ENCODE assay signal across 8 cellular contexts in genomic region chr1:1777510-1777909, GRCh38. TPM values are rescaled to one million over a fixed set of nuclear protein-coding genes. Genes with fewer than 3 reads are reported as not detected.
DNase-seq lines count a peak whose midpoint lies in the region; ATAC-seq and TF ChIP-seq lines count a peak whose summit lies in the region.

No MANE protein-coding gene starts in this region.

- H3K27ac Mint-ChIP-seq in activated naive CD4-positive, alpha-beta T cell treated with anti-CD3 and anti-CD28 coated beads for 36 hours, result peak overlapping the region; percentile 81
- peak overlapping the region; percentile 85 for H3K27ac Mint-ChIP-seq in activated T-helper 2 cell treated with anti-CD3 and anti-CD28 coated beads, Interferon-gamma antibody, Interleukin-2, Interleukin-4, amounts not matched to agents 10 μg/mL and 5 μg/mL and 100 μg/mL, durations not matched to agents 14 hours and 24 hours and 36 hours

- ATAC-seq in HG03439 (IDR thresholded peaks at IDR 0.05; ENCODE audit: unreplicated experiment), result no peak

- DNase-seq in activated naive CD4-positive, alpha-beta T cell treated with anti-CD3 and anti-CD28 coated beads for 36 hours, result no peak
- DNase-seq in activated naive CD4-positive, alpha-beta T cell (lab: John Stamatoyannopoulos, UW), result no peak
- no peak for DNase-seq in activated T-helper 2 cell treated with anti-CD3 and anti-CD28 coated beads, Interferon-gamma antibody, Interleukin-2, Interleukin-4, amounts not matched to agents 10 μg/mL and 5 μg/mL and 100 μg/mL, durations not matched to agents 14 hours and 24 hours and 36 hours (ENCODE audit: low spot score)
- DNase-seq in left ventricle myocardium inferior, result peak; percentile 54
- no peak for DNase-seq in cortex of kidney (lab: John Stamatoyannopoulos, UW)
- no peak for DNase-seq in SHP77 (lab: John Stamatoyannopoulos, UW)

- CTCF ChIA-PET in activated naive CD4-positive, alpha-beta T cell treated with anti-CD3 and anti-CD28 coated beads for 36 hours (lab: Charles Lee), result interaction anchor here (0.7 to 1.7 kb wide), 5 partner anchors 11 to 128 kb away, joined by 3 to 13 read pairs (median 3); no protein-coding TSS in a partner anchor

- intact Hi-C loops in activated naive CD4-positive, alpha-beta T cell treated with anti-CD3 and anti-CD28 coated beads for 36 hours (cut with micrococcal nuclease), result no loop called here
- intact Hi-C loops in activated T-helper 2 cell treated with anti-CD3 and anti-CD28 coated beads, Interferon-gamma antibody, Interleukin-2, Interleukin-4, amounts not matched to agents 10 μg/mL and 5 μg/mL and 100 μg/mL, durations not matched to agents 14 hours and 24 hours and 36 hours (cut with micrococcal nuclease), result no loop called here
- intact Hi-C loops in left ventricle myocardium inferior (cut with micrococcal nuclease), result no loop called here

- H3K27me3 Mint-ChIP-seq in activated naive CD4-positive, alpha-beta T cell treated with anti-CD3 and anti-CD28 coated beads for 36 hours (ENCODE audit: low read depth), result no peaks in the 10 kb centered on the region
- no peaks in the 10 kb centered on the region for H3K27me3 Mint-ChIP-seq in activated T-helper 2 cell treated with anti-CD3 and anti-CD28 coated beads, Interferon-gamma antibody, Interleukin-2, Interleukin-4, amounts not matched to agents 10 μg/mL and 5 μg/mL and 100 μg/mL, durations not matched to agents 14 hours and 24 hours and 36 hours (ENCODE audit: low read depth)

- H3K9me3 ChIP-seq in left ventricle myocardium inferior (replicated peaks), result no peaks in the 10 kb centered on the region

- H3K27me3 ChIP-seq in left ventricle myocardium inferior (ENCODE audit: low read depth), result no peaks in the 10 kb centered on the region

- H3K4me3 Mint-ChIP-seq in activated naive CD4-positive, alpha-beta T cell treated with anti-CD3 and anti-CD28 coated beads for 36 hours, result peak overlapping the region; percentile 82
- H3K4me3 Mint-ChIP-seq in activated T-helper 2 cell treated with anti-CD3 and anti-CD28 coated beads, Interferon-gamma antibody, Interleukin-2, Interleukin-4, amounts not matched to agents 10 μg/mL and 5 μg/mL and 100 μg/mL, durations not matched to agents 14 hours and 24 hours and 36 hours (ENCODE audit: low read depth), result peak overlapping the region; percentile 90

- H3K4me3 ChIP-seq in left ventricle myocardium inferior (peak overlapping the region; percentile 98), skin epidermis (peak overlapping the region; percentile 56 to 93 (median 82))

- H3K4me1 Mint-ChIP-seq in activated naive CD4-positive, alpha-beta T cell treated with anti-CD3 and anti-CD28 coated beads for 36 hours (ENCODE audit: low read depth), result peaks cover 57% of the 10 kb centered on the region
- peaks cover 41% of the 10 kb centered on the region for H3K4me1 Mint-ChIP-seq in activated T-helper 2 cell treated with anti-CD3 and anti-CD28 coated beads, Interferon-gamma antibody, Interleukin-2, Interleukin-4, amounts not matched to agents 10 μg/mL and 5 μg/mL and 100 μg/mL, durations not matched to agents 14 hours and 24 hours and 36 hours (ENCODE audit: low read depth)

- peaks cover 79% of the 10 kb centered on the region for H3K4me1 ChIP-seq in left ventricle myocardium inferior

- TF ChIP-seq CTCF in left ventricle myocardium inferior (IDR thresholded peaks at IDR 0.05; ENCODE audit: borderline replicate concordance), result no peak

- H3K36me3 ChIP-seq in left ventricle myocardium inferior, result peaks cover 4% of the 10 kb centered on the region

- H3K27ac ChIP-seq in left ventricle myocardium inferior (replicated peaks) (peak overlapping the region; percentile 97), skin epidermis (peak overlapping the region; percentile 56 to 98 (median 92))

- H3K9me3 Mint-ChIP-seq in activated naive CD4-positive, alpha-beta T cell treated with anti-CD3 and anti-CD28 coated beads for 36 hours, result no peaks in the 10 kb centered on the region
- no peaks in the 10 kb centered on the region for H3K9me3 Mint-ChIP-seq in activated T-helper 2 cell treated with anti-CD3 and anti-CD28 coated beads, Interferon-gamma antibody, Interleukin-2, Interleukin-4, amounts not matched to agents 10 μg/mL and 5 μg/mL and 100 μg/mL, durations not matched to agents 14 hours and 24 hours and 36 hours

- peaks cover 11% of the 10 kb centered on the region for H3K36me3 Mint-ChIP-seq in activated naive CD4-positive, alpha-beta T cell treated with anti-CD3 and anti-CD28 coated beads for 36 hours (ENCODE audit: low read depth)
- H3K36me3 Mint-ChIP-seq in activated T-helper 2 cell treated with anti-CD3 and anti-CD28 coated beads, Interferon-gamma antibody, Interleukin-2, Interleukin-4, amounts not matched to agents 10 μg/mL and 5 μg/mL and 100 μg/mL, durations not matched to agents 14 hours and 24 hours and 36 hours (ENCODE audit: low read depth), result peaks cover 28% of the 10 kb centered on the region

RNA-seq across cellular contexts. Expression of gene NADK, which starts 0.8 kb away (rescaled TPM):
- 10 to 100 TPM; 42.1 to 43.6 TPM for total RNA-seq in activated naive CD4-positive, alpha-beta T cell treated with anti-CD3 and anti-CD28 coated beads for 36 hours
- total RNA-seq in activated T-helper 2 cell treated with anti-CD3 and anti-CD28 coated beads, Interferon-gamma antibody, Interleukin-2, Interleukin-4, amounts not matched to agents 10 μg/mL and 5 μg/mL and 100 μg/mL, durations not matched to agents 14 hours and 24 hours and 36 hours, result 81.8 and 84.5 TPM in 2 replicates
- 25.3 TPM for total RNA-seq in left ventricle myocardium inferior

RNA-seq across cellular contexts. Expression of gene CDK11A, which starts 53.4 kb away (rescaled TPM):
- total RNA-seq in activated naive CD4-positive, alpha-beta T cell treated with anti-CD3 and anti-CD28 coated beads for 36 hours, result 10 to 100 TPM; 58.0 to 60.3 TPM
- total RNA-seq in activated T-helper 2 cell treated with anti-CD3 and anti-CD28 coated beads, Interferon-gamma antibody, Interleukin-2, Interleukin-4, amounts not matched to agents 10 μg/mL and 5 μg/mL and 100 μg/mL, durations not matched to agents 14 hours and 24 hours and 36 hours, result 58.5 and 63.1 TPM in 2 replicates
- 21.7 TPM for total RNA-seq in left ventricle myocardium inferior
